In the genomic region with DNA sequence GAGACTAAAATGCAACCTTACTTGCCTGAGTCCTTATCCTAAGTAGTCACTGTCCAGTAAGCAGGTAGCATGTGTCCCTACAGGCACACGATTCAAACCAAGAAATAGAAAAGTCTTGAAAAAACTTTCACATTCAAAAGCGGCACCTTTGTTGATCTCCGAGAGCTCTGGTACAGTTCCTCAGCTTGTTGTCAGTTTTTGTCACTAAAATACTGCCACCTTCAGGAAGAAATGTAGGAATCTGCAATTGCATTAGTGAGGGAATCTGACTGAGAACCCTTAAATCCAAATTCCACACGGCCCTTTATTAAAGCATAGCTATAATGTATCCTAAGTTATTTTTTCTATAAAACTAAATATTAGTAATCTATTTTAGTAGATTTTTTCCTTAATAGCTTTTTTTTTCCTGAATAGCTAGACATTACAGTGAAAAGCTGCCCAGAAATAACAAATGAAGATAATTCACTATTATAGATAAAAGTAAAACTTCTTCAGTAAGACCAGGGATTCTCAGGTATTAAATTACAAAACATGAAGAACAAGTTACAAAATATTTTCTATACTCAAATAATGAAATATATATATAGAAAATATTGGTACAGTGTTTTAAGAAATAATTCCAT, we compare ENCODE assay signal across 8 cellular contexts. TPM values are rescaled to one million over a fixed set of nuclear protein-coding genes. Genes with fewer than 3 reads are reported as not detected.
A peak's percentile ranks its signal among the peaks of the same experiment; 100 is the strongest.
DNase-seq lines count a peak whose midpoint lies in the region; ATAC-seq and TF ChIP-seq lines count a peak whose summit lies in the region.

No MANE protein-coding gene starts in this region.

- intact Hi-C loops in body of pancreas (cut with DNase I): no loop called here

- 0% methylated on average over 4 of the region's 4 CpGs for WGBS in body of pancreas, 2 donors

- ATAC-seq in GM19438 (IDR thresholded peaks at IDR 0.05; ENCODE audit: low read depth, unreplicated experiment) (peak; percentile 90), HG03439 (IDR thresholded peaks at IDR 0.05; ENCODE audit: unreplicated experiment) (peak; percentile 79), body of pancreas (peak; percentile 78)
- peak; percentile 66 for ATAC-seq in stimulated activated naive CD8-positive, alpha-beta T cell treated with anti-CD3 and anti-CD28 coated beads, Interleukin-15, Interleukin-2, amounts not matched to agents 100 U/mL and 50 U/mL, for 24 hours

- peak; percentile 28 to 82 (median 68) for TF ChIP-seq CTCF in body of pancreas (IDR thresholded peaks at IDR 0.05)

- H3K4me1 ChIP-seq in body of pancreas: no peaks in the 10 kb centered on the region

- no peak overlapping the region for H3K27ac ChIP-seq in body of pancreas

- no peak for TF ChIP-seq POLR2A in body of pancreas (IDR thresholded peaks at IDR 0.05)

- no peaks in the 10 kb centered on the region for H3K9me3 ChIP-seq in body of pancreas

- no peaks in the 10 kb centered on the region for H3K36me3 ChIP-seq in body of pancreas (replicated peaks in 1 of 2; ENCODE audit: insufficient read depth in 1 of 2, low read depth in 2 of 2)

- peak; percentile 82 for DNase-seq in ELR (ENCODE audit: low read depth)
- DNase-seq in NCI-H82 treated with DMSO at 0.1 percent for 48 hours (lab: John Stamatoyannopoulos, UW; ENCODE audit: unreplicated experiment): peak; percentile 56
- peak in 1 of 4 donors; percentile 22 for DNase-seq in body of pancreas
- DNase-seq in iris pigment epithelial cell (ENCODE audit: low read depth): peak; percentile 79
- no peak for DNase-seq in stimulated activated naive CD8-positive, alpha-beta T cell treated with anti-CD3 and anti-CD28 coated beads, Interleukin-15, Interleukin-2, amounts not matched to agents 100 U/mL and 50 U/mL, for 24 hours
- no peak for DNase-seq in activated CD4-positive, alpha-beta T cell treated with anti-CD3 and anti-CD28 coated beads, Interleukin-2, amount 50 U/mL, for 4 hours

- no peak overlapping the region for H3K4me3 ChIP-seq in body of pancreas

- H3K27me3 ChIP-seq in body of pancreas: no peaks in the 10 kb centered on the region

RNA-seq across cellular contexts. Expression of a gene that starts 44.0 kb away (rescaled TPM):
- total RNA-seq in body of pancreas: not detected

Comparison
In these comparisons a context has a peak if more than half of its experiments do, and no peak if none do; other contexts are left out.
1. DNase-seq: peak in ELR (single experiment), NCI-H82 treated with DMSO at 0.1 percent for 48 hours (single experiment) and iris pigment epithelial cell (single experiment); none in stimulated activated naive CD8-positive, alpha-beta T cell treated with anti-CD3 and anti-CD28 coated beads, Interleukin-15, Interleukin-2, amounts not matched to agents 100 U/mL and 50 U/mL, for 24 hours (single experiment) and activated CD4-positive, alpha-beta T cell treated with anti-CD3 and anti-CD28 coated beads, Interleukin-2, amount 50 U/mL, for 4 hours (0 of 2).
2. Peak in every context shown above with its lines, with median percentiles within 50 percentile points of each other: ATAC-seq.